7 cellular contexts compared by ENCODE assay signal in genomic region chr9:36485647-36486453, GRCh38.
DNase-seq lines count a peak whose midpoint lies in the region; ATAC-seq and FAIRE-seq lines count a peak whose summit lies in the region.

No MANE protein-coding gene starts in this region.

- H3K27me3 Mint-ChIP-seq in effector memory CD8-positive, alpha-beta T cell = no peaks in the 10 kb centered on the region
- no peaks in the 10 kb centered on the region for H3K27me3 Mint-ChIP-seq in natural killer cell treated with Interleukin-12 subunit alpha and Interleukin-12 subunit beta and Interleukin-15 and Interleukin-18, amount 100 ng/mL, for 72 hours

- H3K4me3 Mint-ChIP-seq in effector memory CD8-positive, alpha-beta T cell = peak overlapping the region; percentile 72 to 79
- peak overlapping the region; percentile 84 for H3K4me3 Mint-ChIP-seq in natural killer cell treated with Interleukin-12 subunit alpha and Interleukin-12 subunit beta and Interleukin-15 and Interleukin-18, amount 100 ng/mL, for 72 hours

- peaks cover 16% of the 10 kb centered on the region for H3K36me3 Mint-ChIP-seq in effector memory CD8-positive, alpha-beta T cell (ENCODE audit: insufficient read depth)
- no peaks in the 10 kb centered on the region for H3K36me3 Mint-ChIP-seq in natural killer cell treated with Interleukin-12 subunit alpha and Interleukin-12 subunit beta and Interleukin-15 and Interleukin-18, amount 100 ng/mL, for 72 hours

- DNase-seq in GM19239 (ENCODE audit: insufficient read length, low spot score) = no peak
- peak; percentile 42 for DNase-seq in OCI-M1 (lab: John Stamatoyannopoulos, UW)
- no peak for DNase-seq in effector memory CD8-positive, alpha-beta T cell
- DNase-seq in natural killer cell treated with Interleukin-12 subunit alpha and Interleukin-12 subunit beta and Interleukin-15 and Interleukin-18, amount 100 ng/mL, for 72 hours (ENCODE audit: low spot score) = no peak
- DNase-seq in NOMO-1 treated with DMSO at 0.1 percent for 48 hours (lab: John Stamatoyannopoulos, UW; ENCODE audit: unreplicated experiment) = no peak
- no peak for DNase-seq in T1000 (lab: John Stamatoyannopoulos, UW)

- H3K9me3 Mint-ChIP-seq in effector memory CD8-positive, alpha-beta T cell = no peaks in the 10 kb centered on the region
- H3K9me3 Mint-ChIP-seq in natural killer cell treated with Interleukin-12 subunit alpha and Interleukin-12 subunit beta and Interleukin-15 and Interleukin-18, amount 100 ng/mL, for 72 hours = no peaks in the 10 kb centered on the region

- no peak for ATAC-seq in effector memory CD8-positive, alpha-beta T cell (replicated peaks)
- no peak for ATAC-seq in natural killer cell treated with Interleukin-12 subunit alpha and Interleukin-12 subunit beta and Interleukin-15 and Interleukin-18, amount 100 ng/mL, for 72 hours
- no peak for ATAC-seq in activated CD4-positive, CD25-positive, alpha-beta regulatory T cell treated with anti-CD3 and anti-CD28 coated beads, Interleukin-2, amount 50 U/mL, for 24 hours

- FAIRE-seq in GM19239 (lab: Jason Lieb, UNC) = peak; percentile 42

- H3K27ac Mint-ChIP-seq in effector memory CD8-positive, alpha-beta T cell = peak overlapping the region; percentile 87 to 88
- H3K27ac Mint-ChIP-seq in natural killer cell treated with Interleukin-12 subunit alpha and Interleukin-12 subunit beta and Interleukin-15 and Interleukin-18, amount 100 ng/mL, for 72 hours = peak overlapping the region; percentile 52 to 71

- peaks cover 50 to 60% of the 10 kb centered on the region in 2 donors for H3K4me1 Mint-ChIP-seq in effector memory CD8-positive, alpha-beta T cell (ENCODE audit: low read depth in 2 of 2)
- H3K4me1 Mint-ChIP-seq in natural killer cell treated with Interleukin-12 subunit alpha and Interleukin-12 subunit beta and Interleukin-15 and Interleukin-18, amount 100 ng/mL, for 72 hours (ENCODE audit: low read depth in 2 of 2) = peaks cover 37 to 51% of the 10 kb centered on the region in 2 donors
